8 cellular contexts compared by ENCODE assay signal in genomic region chrX:74291577-74291963, GRCh38. TPM values are rescaled to one million over a fixed set of nuclear protein-coding genes. Genes with fewer than 3 reads are reported as not detected.
DNase-seq lines count a peak whose midpoint lies in the region; ATAC-seq and TF ChIP-seq lines count a peak whose summit lies in the region.

No MANE protein-coding gene starts in this region.

- peaks cover 0 to 14% of the 10 kb centered on the region in 2 donors for H3K36me3 Mint-ChIP-seq in CD14-positive monocyte

- H2AFZ ChIP-seq in Loucy (ENCODE audit: low read length) (peak overlapping the region; percentile 86), neural cell (ENCODE audit: low read depth, low read length) (no peak overlapping the region)

- H4K20me1 ChIP-seq in Loucy (ENCODE audit: insufficient read depth, low read length, poor library complexity, severe bottlenecking): peaks cover 21% of the 10 kb centered on the region
- no peaks in the 10 kb centered on the region for H4K20me1 ChIP-seq in neural cell (ENCODE audit: insufficient read depth)

- H3K9ac ChIP-seq in Loucy (ENCODE audit: low read depth, low read length, poor library complexity, severe bottlenecking): peak overlapping the region; percentile 98
- peak overlapping the region; percentile 93 for H3K9ac ChIP-seq in neural cell (ENCODE audit: low read length)

- no peaks in the 10 kb centered on the region for H3K27me3 ChIP-seq in Loucy (ENCODE audit: insufficient read depth, low read length, poor library complexity, severe bottlenecking)
- H3K27me3 ChIP-seq in neural cell (ENCODE audit: insufficient read depth, low read depth, low read length): no peaks in the 10 kb centered on the region

- no peaks in the 10 kb centered on the region for H3K9me2 ChIP-seq in Loucy (replicated peaks; ENCODE audit: low read depth, low read length)
- no peaks in the 10 kb centered on the region for H3K9me2 ChIP-seq in neural cell (ENCODE audit: insufficient read depth, low read length)

- peak overlapping the region; percentile 94 to 99 (median 96) for H3K27ac Mint-ChIP-seq in CD14-positive monocyte

- no peak for TF ChIP-seq RAD21 in neural cell (conservative IDR thresholded peaks at IDR 0.05)

- peak overlapping the region; percentile 81 to 92 for H3K27ac ChIP-seq in coronary artery
- peak overlapping the region; percentile 96 for H3K27ac ChIP-seq in neural cell (ENCODE audit: low read length)

- DNase-seq in CD14-positive monocyte (ENCODE audit: low spot score) (no peak), coronary artery (ENCODE audit: low spot score) (no peak), DMS53 treated with DMSO at 0.1 percent for 48 hours (lab: John Stamatoyannopoulos, UW; ENCODE audit: unreplicated experiment) (no peak), NCI-H187 treated with DMSO at 0.1 percent for 48 hours (lab: John Stamatoyannopoulos, UW) (no peak), GOT3 (lab: John Stamatoyannopoulos, UW) (no peak)

- peaks cover 0 to 17% (median 4%) of the 10 kb centered on the region in 7 donors for H3K9me3 Mint-ChIP-seq in CD14-positive monocyte

- TF ChIP-seq CTCF in CD14-positive monocyte (IDR thresholded peaks at IDR 0.05): no peak
- no peak for TF ChIP-seq CTCF in Loucy (conservative IDR thresholded peaks at IDR 0.05; ENCODE audit: low read length)
- TF ChIP-seq CTCF in coronary artery (IDR thresholded peaks at IDR 0.05): no peak
- no peak for TF ChIP-seq CTCF in neural cell (IDR thresholded peaks at IDR 0.05; ENCODE audit: poor library complexity, severe bottlenecking)

- peak overlapping the region; percentile 71 for H3K4me2 ChIP-seq in Loucy (ENCODE audit: low read depth, low read length, poor library complexity, severe bottlenecking)
- peak overlapping the region; percentile 39 for H3K4me2 ChIP-seq in neural cell (ENCODE audit: low read length)

- H3K9me3 ChIP-seq in Loucy (ENCODE audit: insufficient read depth, low read depth, low read length) (no peaks in the 10 kb centered on the region), neural cell (ENCODE audit: low read length) (no peaks in the 10 kb centered on the region)

- H3F3A ChIP-seq in Loucy (ENCODE audit: low read depth): no peaks in the 10 kb centered on the region
- no peaks in the 10 kb centered on the region for H3F3A ChIP-seq in neural cell (ENCODE audit: insufficient read depth, low read length, poor library complexity, severe bottlenecking)

- no peak for TF ChIP-seq EP300 in neural cell (conservative IDR thresholded peaks at IDR 0.05; ENCODE audit: poor library complexity, severe bottlenecking)

- peaks cover 0 to 6% (median 0%) of the 10 kb centered on the region in 3 donors for H3K27me3 Mint-ChIP-seq in CD14-positive monocyte (ENCODE audit: low read depth in 3 of 3)

- H3K36me3 ChIP-seq in Loucy (ENCODE audit: insufficient read depth, low read length) (no peaks in the 10 kb centered on the region), neural cell (ENCODE audit: insufficient read depth, low read length) (no peaks in the 10 kb centered on the region)

- H3K4me1 Mint-ChIP-seq in CD14-positive monocyte: peaks cover 22% of the 10 kb centered on the region

- H3K4me1 ChIP-seq in Loucy (ENCODE audit: insufficient read depth, low read length, poor library complexity, severe bottlenecking): peaks cover 17% of the 10 kb centered on the region

- peaks cover 55% of the 10 kb centered on the region for H3K79me2 ChIP-seq in Loucy (ENCODE audit: insufficient read depth, low read length)
- H3K79me2 ChIP-seq in neural cell (replicated peaks; ENCODE audit: insufficient read depth, low read length): peaks cover 53% of the 10 kb centered on the region

- ATAC-seq in HG03439 (IDR thresholded peaks at IDR 0.05; ENCODE audit: unreplicated experiment): no peak

- peak overlapping the region; percentile 94 to 98 for H3K4me3 Mint-ChIP-seq in CD14-positive monocyte

- intact Hi-C loops in CD14-positive monocyte (cut with micrococcal nuclease): loop anchor here in 1 of 2 donors (10.0 kb wide), 1 partner anchor 53 kb away; no protein-coding TSS in a partner anchor

- peak overlapping the region; percentile 92 for H3K4me3 ChIP-seq in Loucy (ENCODE audit: low read length, poor library complexity, severe bottlenecking)
- H3K4me3 ChIP-seq in coronary artery: peak overlapping the region; percentile 73
- peak overlapping the region; percentile 81 for H3K4me3 ChIP-seq in neural cell (ENCODE audit: low read length)

TF ChIP-seq in neural cell, 6 proteins besides CTCF, POLR2A, EP300 and RAD21:
- TF ChIP-seq REST (IDR thresholded peaks at IDR 0.05; ENCODE audit: borderline replicate concordance): no peak
- TF ChIP-seq TAF1 (IDR thresholded peaks at IDR 0.05; ENCODE audit: low read depth): no peak
- no peak for TF ChIP-seq SMC3 (conservative IDR thresholded peaks at IDR 0.05; ENCODE audit: poor library complexity)
- no peak for TF ChIP-seq MXI1 (conservative IDR thresholded peaks at IDR 0.05; ENCODE audit: poor library complexity, severe bottlenecking)
- TF ChIP-seq POLR2AphosphoS5 (IDR thresholded peaks at IDR 0.05): no peak
- TF ChIP-seq EZH2 (IDR thresholded peaks at IDR 0.05; ENCODE audit: borderline replicate concordance, insufficient read depth, low read length, poor library complexity, severe bottlenecking): no peak

RNA-seq across cellular contexts. Expression of gene ZCCHC13, which starts 12.4 kb away (rescaled TPM):
- not detected for polyA plus RNA-seq in CD14-positive monocyte
- polyA plus RNA-seq in neural cell: not detected in 2 replicates
- polyA minus RNA-seq in neural cell: not detected in 2 replicates
